8 cellular contexts compared by ENCODE assay signal in the genomic region with DNA sequence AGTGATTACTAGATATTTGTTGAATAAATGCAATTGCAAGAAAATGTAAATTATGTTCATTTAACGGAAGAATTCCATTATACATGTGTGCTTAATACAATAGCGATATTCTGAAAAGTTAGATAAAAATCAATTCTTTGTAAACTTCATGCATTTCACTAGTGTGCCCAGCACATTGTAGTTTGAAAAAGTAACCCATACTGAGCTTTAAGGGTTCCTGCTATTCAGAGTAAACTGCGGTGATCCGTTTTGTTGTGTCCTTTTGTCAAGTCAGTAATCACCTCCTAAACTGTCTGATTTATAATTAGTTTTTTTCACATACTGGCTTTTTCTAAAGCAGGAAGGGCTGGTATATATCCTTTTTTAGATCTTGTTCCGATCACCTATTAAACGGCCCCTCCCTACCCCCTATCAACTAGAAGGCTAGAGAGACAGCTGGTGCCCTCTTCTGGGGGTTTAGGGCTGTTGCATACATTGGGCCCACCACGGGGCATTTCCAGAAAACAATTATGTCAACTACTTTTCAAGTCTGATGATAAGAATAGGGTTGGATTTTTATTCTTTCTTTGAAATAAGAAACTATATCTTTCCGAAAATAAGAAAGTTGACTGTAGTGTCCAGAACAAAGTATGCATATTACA. TPM values are rescaled to one million over a fixed set of nuclear protein-coding genes. Genes with fewer than 3 reads are reported as not detected.
DNase-seq lines count a peak whose midpoint lies in the region; ATAC-seq and TF ChIP-seq lines count a peak whose summit lies in the region.

No MANE protein-coding gene starts in this region.

- peak; percentile 30 for DNase-seq in DMS114 treated with DMSO at 0.1 percent for 48 hours (lab: John Stamatoyannopoulos, UW; ENCODE audit: unreplicated experiment)
- DNase-seq in GM20000 (ENCODE audit: low spot score): peak; percentile 6
- DNase-seq in OCI-M1 (lab: John Stamatoyannopoulos, UW): peak; percentile 19
- peak; percentile 10 for DNase-seq in fibroblast of peridontal ligament (ENCODE audit: extremely low read depth)
- DNase-seq in HFFc6: no peak
- DNase-seq in T-helper 9 cell: no peak

- H3K4me3 Mint-ChIP-seq in HFFc6: no peak overlapping the region

- H3K36me3 Mint-ChIP-seq in HFFc6 (ENCODE audit: low read depth): no peaks in the 10 kb centered on the region

- H3K27ac ChIP-seq in parathyroid adenoma: no peak overlapping the region

- H3K36me3 ChIP-seq in parathyroid adenoma (ENCODE audit: control insufficient read depth, insufficient read depth, low read length): no peaks in the 10 kb centered on the region

- no peak for ATAC-seq in HG03280 (IDR thresholded peaks at IDR 0.05; ENCODE audit: unreplicated experiment)

- H3K79me2 ChIP-seq in parathyroid adenoma: no peaks in the 10 kb centered on the region

- H3K9ac ChIP-seq in parathyroid adenoma: no peak overlapping the region

- H3K4me1 Mint-ChIP-seq in HFFc6 (ENCODE audit: low read depth): no peaks in the 10 kb centered on the region

- no peaks in the 10 kb centered on the region for H3K27me3 ChIP-seq in parathyroid adenoma (ENCODE audit: control insufficient read depth, insufficient read depth, low read length)

- H3K9me3 Mint-ChIP-seq in HFFc6: peaks cover 4% of the 10 kb centered on the region

- H2AFZ ChIP-seq in parathyroid adenoma: no peak overlapping the region

- no peaks in the 10 kb centered on the region for H3K27me3 Mint-ChIP-seq in HFFc6 (ENCODE audit: insufficient read depth)

- TF ChIP-seq CTCF in GM20000 (IDR thresholded peaks at IDR 0.05; ENCODE audit: extremely low read depth, missing control alignments) (peak; percentile 6), parathyroid adenoma (IDR thresholded peaks at IDR 0.05) (peak; percentile 30), HFFc6 (IDR thresholded peaks at IDR 0.05) (no peak)

- H3K27ac Mint-ChIP-seq in HFFc6: no peak overlapping the region

- H3K4me3 ChIP-seq in parathyroid adenoma (ENCODE audit: low read depth, low read length): no peak overlapping the region

- no peak overlapping the region for H3K4me2 ChIP-seq in parathyroid adenoma (ENCODE audit: low read length)

- no peaks in the 10 kb centered on the region for H3K4me1 ChIP-seq in parathyroid adenoma

- H3K9me3 ChIP-seq in parathyroid adenoma (ENCODE audit: control insufficient read depth, low read length): no peaks in the 10 kb centered on the region

RNA-seq across cellular contexts. Expression of a gene that starts 7.0 kb away (rescaled TPM):
- not detected for total RNA-seq in HFFc6 (2021; fragmentation: NEBNext Ultra II Directional; extraction: Animal tissue kit (Norgen Biotek cat#: 25700))

Comparison
In these comparisons a context has a peak if more than half of its experiments do, and no peak if none do; other contexts are left out.
1. DNase-seq: peak in DMS114 treated with DMSO at 0.1 percent for 48 hours (single experiment), GM20000 (single experiment), OCI-M1 (single experiment) and fibroblast of peridontal ligament (single experiment); none in HFFc6 (single experiment) and T-helper 9 cell (single experiment).